ENCODE assay signal across 8 cellular contexts in the genomic region with DNA sequence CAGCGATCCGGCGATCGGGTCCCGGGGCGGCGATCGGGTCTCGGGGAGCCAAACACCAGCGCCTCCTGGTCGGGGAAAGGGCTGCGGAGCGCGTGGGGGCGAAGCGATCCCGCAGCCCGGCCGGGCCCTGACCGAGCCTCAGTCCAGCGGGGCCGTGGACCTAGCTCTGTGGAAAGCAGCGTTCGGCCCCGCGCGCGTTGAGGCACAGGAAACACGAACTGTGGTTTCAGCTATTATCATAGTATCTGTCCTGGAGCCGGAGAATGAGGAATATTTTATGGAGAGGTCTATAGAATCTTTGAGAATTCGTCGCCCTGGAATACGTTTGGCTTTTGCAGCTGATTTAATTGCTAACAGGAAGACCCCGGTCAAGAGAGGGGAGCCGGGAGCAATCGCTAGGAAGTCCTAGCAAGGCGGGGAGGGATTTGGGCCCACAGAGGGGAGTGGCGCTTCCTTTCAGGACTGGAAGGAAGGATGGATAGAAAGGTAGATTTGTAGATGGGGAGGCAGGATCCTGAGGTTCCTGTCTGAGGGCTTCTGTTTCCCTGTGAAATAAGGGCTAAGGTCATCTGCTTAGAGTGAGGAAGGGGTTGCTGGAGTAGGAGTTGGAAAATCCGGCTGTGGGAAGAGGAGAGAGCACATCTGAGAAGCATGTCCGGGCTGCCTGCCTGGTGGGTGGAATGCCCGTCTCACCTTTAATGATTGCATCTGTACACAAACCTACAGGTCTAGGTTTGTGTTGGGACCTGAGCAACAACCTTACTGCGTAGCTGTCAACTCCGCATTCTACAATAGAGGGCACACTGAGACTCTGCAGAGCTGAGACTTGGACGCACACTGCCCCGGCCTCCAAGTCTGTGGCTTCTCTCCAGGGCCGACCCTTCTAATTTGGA. TPM values are rescaled to one million over a fixed set of nuclear protein-coding genes. Genes with fewer than 3 reads are reported as not detected.
DNase-seq lines count a peak whose midpoint lies in the region; ATAC-seq and TF ChIP-seq lines count a peak whose summit lies in the region.

No MANE protein-coding gene starts in this region.

- peaks cover 23% of the 10 kb centered on the region; the same call in 1 of the 2 replicates for H3F3A ChIP-seq in PC-9 (ENCODE audit: insufficient read depth, low read depth)

- H3K4me2 ChIP-seq in HCT116 (ENCODE audit: low read length): peak overlapping the region; percentile 97
- peak overlapping the region; percentile 87 for H3K4me2 ChIP-seq in PC-9

- no peak for DNase-seq in HCT116 (ENCODE audit: low read depth, low spot score)
- peak in 1 of 2 experiments; percentile 25 for DNase-seq in PC-9
- DNase-seq in coronary artery (ENCODE audit: low spot score): no peak
- no peak for DNase-seq in lung (ENCODE audit: low spot score)
- DNase-seq in transverse colon: no peak
- no peak for DNase-seq in MV-4-11 (lab: John Stamatoyannopoulos, UW)
- DNase-seq in foreskin melanocyte: no peak

- in situ Hi-C loops in transverse colon (cut with MboI; ENCODE audit: low pct_ligation_motif_present in 1 of 4, low pct_unique_long_range_greater_than_20kb in 1 of 4, low sequenced_read_pairs in 3 of 4): loop anchor here in 2 of 4 donors (10.0 to 25.0 kb wide), 2 partner anchors 65 to 157 kb away; no protein-coding TSS in a partner anchor

- RAD21 ChIA-PET in HCT116 (lab: Charles Lee; ENCODE audit: low non-redundant PET in 1 of 2, low total read pairs in 2 of 2, uncharacterized antibody in 2 of 2, unreplicated experiment in 2 of 2): no interaction called here

- H3K79me2 ChIP-seq in HCT116 (ENCODE audit: insufficient read depth, low read length) (peaks cover 51% of the 10 kb centered on the region), PC-9 (ENCODE audit: low read depth) (peaks cover 40% of the 10 kb centered on the region)

- H3K9ac ChIP-seq in HCT116 (ENCODE audit: low read length): peak overlapping the region; percentile 96

- BruUV-seq in HCT116 (replicated peaks; lab: Mats Ljungman, UMichigan) (TSS peak; percentile 55), PC-9 (replicated peaks; lab: Mats Ljungman, UMichigan) (TSS peak; percentile 29)

- peak; percentile 37; the same call in 1 of the 2 replicates for TF ChIP-seq RAD21 in HCT116 (IDR thresholded peaks at IDR 0.05; ENCODE audit: low read depth)

- TF ChIP-seq EP300 in transverse colon (IDR thresholded peaks at IDR 0.05; ENCODE audit: low read depth): no peak

- H3K4me1 ChIP-seq in HCT116 (ENCODE audit: control insufficient read depth in 1 of 2, insufficient read depth in 2 of 2, low read length in 2 of 2) (peaks cover 12 to 36% of the 10 kb centered on the region in 2 experiments; a peak in 3 of 4 replicates), PC-9 (replicated peaks; ENCODE audit: insufficient read depth) (peaks cover 40% of the 10 kb centered on the region), lung (ENCODE audit: control insufficient read depth in 2 of 2, insufficient read depth in 2 of 2, low read length in 2 of 2) (peaks cover 0 to 8% of the 10 kb centered on the region in 2 donors), transverse colon (peaks cover 4 to 20% (median 18%) of the 10 kb centered on the region in 4 donors)

- TF ChIP-seq POLR2A in HCT116 (IDR thresholded peaks at IDR 0.05; ENCODE audit: borderline replicate concordance, extremely low read depth, insufficient read depth, insufficient read length) (no peak), transverse colon (IDR thresholded peaks at IDR 0.05) (no peak)

- H3K27me3 ChIP-seq in HCT116 (ENCODE audit: insufficient read depth, low read length) (no peaks in the 10 kb centered on the region), PC-9 (ENCODE audit: insufficient read depth, low read depth) (no peaks in the 10 kb centered on the region), lung (ENCODE audit: control insufficient read depth, insufficient read depth) (no peaks in the 10 kb centered on the region), transverse colon (no peaks in the 10 kb centered on the region)

- POLR2A ChIA-PET in HCT116 (lab: Charles Lee): no interaction called here
- POLR2A ChIA-PET in PC-9 (lab: Charles Lee; ENCODE audit: unreplicated experiment): interaction anchor here (0.7 kb wide), 1 partner anchor 354 kb away, joined by 3 read pairs; no protein-coding TSS in a partner anchor

- 3 to 6% methylated on average over 46 of the region's 46 CpGs for WGBS in lung, 2 donors
- WGBS in transverse colon (ENCODE audit: low coverage in 1 of 2), 2 donors: 4 to 9% methylated on average over 6 to 46 of the region's 46 CpGs

- intact Hi-C loops in HCT116 (cut with micrococcal nuclease): loop anchor here (2.0 to 10.0 kb wide), 4 partner anchors 32 to 165 kb away; a partner anchor contains a TSS
- intact Hi-C loops in PC-9 (cut with micrococcal nuclease; ENCODE audit: unreplicated experiment): loop anchor here (2.0 to 5.0 kb wide), 3 partner anchors 72 to 161 kb away; a partner anchor contains a TSS
- intact Hi-C loops in transverse colon (cut with DNase I; ENCODE audit: low total_unique reads): loop anchor here (5.0 kb wide), 1 partner anchor 88 kb away; a partner anchor contains a TSS

- H3K4me3 ChIP-seq in GM08714 (ENCODE audit: low read length): peak overlapping the region; percentile 88
- peak overlapping the region; percentile 74 to 81 for H3K4me3 ChIP-seq in HCT116 (replicated peaks in 1 of 2; ENCODE audit: low read depth in 1 of 2, low read length in 2 of 2)
- peak overlapping the region; percentile 99 for H3K4me3 ChIP-seq in PC-9
- peak overlapping the region; percentile 89 for H3K4me3 ChIP-seq in coronary artery
- H3K4me3 ChIP-seq in lung: peak overlapping the region; percentile 62
- H3K4me3 ChIP-seq in transverse colon: peak overlapping the region; percentile 53 to 93 (median 78)

- ATAC-seq in HCT116 (no peak), lung (ENCODE audit: insufficient read depth, low FRiP score) (no peak)

- H3K36me3 ChIP-seq in HCT116 (ENCODE audit: control insufficient read depth in 1 of 2, insufficient read depth in 2 of 2, low read length in 2 of 2): peaks cover 17 to 39% of the 10 kb centered on the region in 2 experiments
- H3K36me3 ChIP-seq in PC-9 (ENCODE audit: low read depth): no peaks in the 10 kb centered on the region; the same call in 1 of the 2 replicates
- peaks cover 0 to 5% of the 10 kb centered on the region in 2 donors for H3K36me3 ChIP-seq in lung (ENCODE audit: control insufficient read depth in 2 of 2, insufficient read depth in 2 of 2, low read length in 2 of 2)
- H3K36me3 ChIP-seq in transverse colon: no peaks in the 10 kb centered on the region

- H3K27ac ChIP-seq in HCT116 (ENCODE audit: low read depth, low read length): peak overlapping the region; percentile 89
- no peak overlapping the region for H3K27ac ChIP-seq in PC-9
- peak overlapping the region in 1 of 2 donors; percentile 76 for H3K27ac ChIP-seq in coronary artery
- no peak overlapping the region for H3K27ac ChIP-seq in lung (ENCODE audit: low read depth in 1 of 2, low read length in 1 of 2)
- peak overlapping the region; percentile 74 to 79 (median 76) for H3K27ac ChIP-seq in transverse colon

- H3K9me2 ChIP-seq in HCT116 (ENCODE audit: insufficient read depth) (no peaks in the 10 kb centered on the region), PC-9 (ENCODE audit: insufficient read depth) (no peaks in the 10 kb centered on the region)

- H4K20me1 ChIP-seq in HCT116 (ENCODE audit: insufficient read depth) (no peaks in the 10 kb centered on the region), PC-9 (ENCODE audit: insufficient read depth) (no peaks in the 10 kb centered on the region; the same call in 1 of the 2 replicates)

- CTCF ChIA-PET in HCT116 (lab: Charles Lee) (interaction anchor here (1.4 kb wide), 1 partner anchor 134 kb away, joined by 3 read pairs; no protein-coding TSS in a partner anchor), PC-9 (lab: Charles Lee) (interaction anchor here (0.7 to 0.9 kb wide), 2 partner anchors 28 to 178 kb away, joined by 3 read pairs; no protein-coding TSS in a partner anchor)

- H3K9me3 ChIP-seq in HCT116 (ENCODE audit: control insufficient read depth in 1 of 2, insufficient read depth in 1 of 2, low read depth in 1 of 2, low read length in 2 of 2) (no peaks in the 10 kb centered on the region), PC-9 (ENCODE audit: insufficient read depth, low read depth) (no peaks in the 10 kb centered on the region), lung (ENCODE audit: control insufficient read depth in 2 of 2, insufficient read depth in 1 of 2, low read length in 1 of 2) (no peaks in the 10 kb centered on the region), transverse colon (no peaks in the 10 kb centered on the region)

- TF ChIP-seq CTCF in HCT116 (IDR thresholded peaks at IDR 0.05 in 2 of 3, conservative IDR thresholded peaks at IDR 0.05 in 1 of 3; ENCODE audit: borderline replicate concordance in 1 of 3, insufficient read depth in 1 of 3, low read depth in 2 of 3, low read length in 2 of 3): no peak
- peak; percentile 42; the same call in 1 of the 2 replicates for TF ChIP-seq CTCF in PC-9 (conservative IDR thresholded peaks at IDR 0.05)
- TF ChIP-seq CTCF in coronary artery (IDR thresholded peaks at IDR 0.05): no peak
- TF ChIP-seq CTCF in lung (IDR thresholded peaks at IDR 0.05; ENCODE audit: control extremely low read depth, extremely low read depth): no peak
- peak in 1 of 5 experiments; percentile 5 for TF ChIP-seq CTCF in transverse colon (IDR thresholded peaks at IDR 0.05)

- H2AFZ ChIP-seq in HCT116 (ENCODE audit: low read depth, low read length, poor library complexity, severe bottlenecking): no peak overlapping the region
- peak overlapping the region; percentile 91 for H2AFZ ChIP-seq in PC-9

TF ChIP-seq in HCT116, 20 proteins besides CTCF, POLR2A, EP300 and RAD21 (continues in another document):
- no peak for TF ChIP-seq ELF1 (IDR thresholded peaks at IDR 0.05; ENCODE audit: borderline replicate concordance, low read depth)

RNA-seq across cellular contexts. Expression of a gene that starts 0.8 kb away (rescaled TPM):
- total RNA-seq in HCT116 (2021; ENCODE audit: unreplicated experiment) (60.8 TPM), PC-9 (2021) (53.4 and 69.0 TPM in 2 replicates), lung (1 to 10 TPM; 3.5 to 7.5 TPM), transverse colon (10 to 100 TPM in 1 of 4 donors, 1 to 10 TPM in 2, under 1 TPM in 1; 0.75 to 24.9 (median 2.3) TPM)
- polyA plus RNA-seq in HCT116 (2012): 47.1 and 51.9 TPM in 2 replicates
- polyA plus RNA-seq in lung: 1 to 10 TPM; 2.0 to 2.2 TPM

RNA-seq across cellular contexts. Expression of a gene that starts 29.9 kb away (rescaled TPM):
- 26.5 TPM for total RNA-seq in HCT116 (2021; ENCODE audit: unreplicated experiment)
- 13.4 and 16.8 TPM in 2 replicates for polyA plus RNA-seq in HCT116 (2012)
- total RNA-seq in PC-9 (2021): 26.3 and 28.0 TPM in 2 replicates
- total RNA-seq in lung: 1 to 10 TPM; 1.1 to 3.6 TPM
- polyA plus RNA-seq in lung: 1 to 10 TPM; 1.6 to 2.9 TPM
- 1 to 10 TPM in 2 of 4 donors, not detected in 2; 1.4 to 2.3 TPM for total RNA-seq in transverse colon

RNA-seq across cellular contexts. Expression of a gene that starts 41.1 kb away (rescaled TPM):
- total RNA-seq in HCT116 (2021; ENCODE audit: unreplicated experiment): 0.30 TPM
- 0.17 TPM in 1 of 2 replicates, not detected in the other for polyA plus RNA-seq in HCT116 (2012)
- total RNA-seq in PC-9 (2021): 0.87 and 0.90 TPM in 2 replicates
- total RNA-seq in lung: 1 to 10 TPM in 1 of 2 donors, not detected in 1; 2.4 TPM
- under 1 TPM in 1 of 2 donors, not detected in 1; 0.06 TPM for polyA plus RNA-seq in lung
- total RNA-seq in transverse colon: not detected

RNA-seq across cellular contexts. Expression of a gene that starts 44.9 kb away (rescaled TPM):
- total RNA-seq in HCT116 (2021; ENCODE audit: unreplicated experiment) (24.6 TPM), PC-9 (2021) (30.0 and 34.2 TPM in 2 replicates), lung (10 to 100 TPM; 29.2 to 35.7 TPM), transverse colon (10 to 100 TPM in 2 of 4 donors, 1 to 10 TPM in 2; 8.3 to 19.3 (median 11.6) TPM)
- polyA plus RNA-seq in HCT116 (2012): 8.2 and 8.4 TPM in 2 replicates
- polyA plus RNA-seq in lung: 10 to 100 TPM in 1 of 2 donors, 1 to 10 TPM in 1; 9.0 to 17.3 TPM

Comparison
In these comparisons a context has a peak if more than half of its experiments do, and no peak if none do; other contexts are left out.
1. H3K27ac ChIP-seq: peak in HCT116 (single experiment) and transverse colon (4 of 4); none in PC-9 (single experiment) and lung (0 of 2).
2. Peak in every context shown above with its lines, with median percentiles within 50 percentile points of each other: H3K4me3 ChIP-seq.